Comparison of ENCODE assay signal across 1 cellular context in genomic region chr2:67576991-67577390, GRCh38.
TF ChIP-seq lines count a peak whose summit lies in the region.

No MANE protein-coding gene starts in this region.

TF ChIP-seq in IMR-90, 13 proteins besides CTCF, POLR2A, EP300 and RAD21 (continued from another document):
- TF ChIP-seq USF2 (IDR thresholded peaks at IDR 0.05; ENCODE audit: low read depth, low read length): no peak
